In genomic region chr11:72755794-72756285, GRCh38 we compare ENCODE assay signal across 17 cellular contexts. TPM values are rescaled to one million over a fixed set of nuclear protein-coding genes. Genes with fewer than 3 reads are reported as not detected.
DNase-seq lines count a peak whose midpoint lies in the region; ATAC-seq, FAIRE-seq and TF ChIP-seq lines count a peak whose summit lies in the region.
"Had no signal": no experiment of that assay in that cellular context is flagged by ENCODE, and none has a peak within 500 bp of the region (broad histone marks: within the 10 kb centered on the region; RNA-seq: fewer than 3 reads in every experiment).

No MANE protein-coding gene starts in this region.

- FAIRE-seq in HepG2 (lab: Jason Lieb, UNC) = no peak
- FAIRE-seq: H54, K562 had no signal

- TF ChIP-seq POLR2A in HepG2 (IDR thresholded peaks at IDR 0.05; ENCODE audit: insufficient read depth in 1 of 2, low read depth in 2 of 2, low read length in 2 of 2) (0 out of 4 replicates have a peak, but pooled peaks of 1 of the 2 experiments have one; percentile 20), right lobe of liver (IDR thresholded peaks at IDR 0.05) (no peak)

- H3K4me3 ChIP-seq in HepG2 (replicated peaks in 1 of 3; ENCODE audit: insufficient read depth in 1 of 3, low read depth in 2 of 3, low read length in 3 of 3) (no peak overlapping the region), right lobe of liver (no peak overlapping the region)
- H3K4me3 ChIP-seq: K562 had no signal

- 95% methylated on average over 3 of the region's 4 CpGs for WGBS in HepG2 (ENCODE audit: low lambda C conversion rate)
- WGBS in right lobe of liver (ENCODE audit: insufficient coverage, low coverage, low lambda C conversion rate, missing lambda C conversion rate) = 90% methylated on average over 2 of the region's 4 CpGs

- intact Hi-C loops in HepG2 (cut with micrococcal nuclease; ENCODE audit: unreplicated experiment) = no loop called here
- intact Hi-C loops in right lobe of liver (cut with DNase I) = no loop called here

- H3K27me3 ChIP-seq in HepG2 (ENCODE audit: control insufficient read depth in 1 of 2, insufficient read depth in 2 of 2, low read length in 2 of 2) (no peaks in the 10 kb centered on the region; a peak in 1 of 5 replicates), right lobe of liver (no peaks in the 10 kb centered on the region)

- in situ Hi-C loops in HepG2 (cut with HindIII; ENCODE audit: extremely low pct_ligation_motif_present, low pct_unique_long_range_greater_than_20kb) = no loop called here

- H3K9me3 Mint-ChIP-seq in effector memory CD8-positive, alpha-beta T cell = no peaks in the 10 kb centered on the region
- H3K9me3 Mint-ChIP-seq in nephron (no peaks in the 10 kb centered on the region), type B pancreatic cell (no peaks in the 10 kb centered on the region)
- H3K9me3 Mint-ChIP-seq: CD4-positive, alpha-beta memory T cell had no signal

- CTCF ChIA-PET in HepG2 (lab: Yijun Ruan, JAX; ENCODE audit: low intra/inter-chr PET ratio, low total read pairs) = no interaction called here

- DNase-seq in HepG2 (ENCODE audit: low spot score) (no peak), right lobe of liver (no peak), type B pancreatic cell (ENCODE audit: extremely low spot score, unreplicated experiment) (no peak), NCI-H1694 treated with DMSO at 0.1 percent for 48 hours (lab: John Stamatoyannopoulos, UW) (no peak), NCI-H226 (no peak)
- DNase-seq in effector memory CD8-positive, alpha-beta T cell = no peak
- DNase-seq: ACHN; CD4-positive, alpha-beta memory T cell; NCI-H1092; NCI-H187; NCI-H446 treated with DMSO at 0.1 percent for 48 hours; NCI-H774; SK-N-SH had no signal

- H3K27ac ChIP-seq in HepG2 (ENCODE audit: extremely low read length, insufficient read depth, low read length) = no peak overlapping the region
- H3K27ac ChIP-seq in right lobe of liver = no peak overlapping the region

- H3K9me3 ChIP-seq in HepG2 (ENCODE audit: low read length) = no peaks in the 10 kb centered on the region
- H3K9me3 ChIP-seq in right lobe of liver = no peaks in the 10 kb centered on the region
- H3K9me3 ChIP-seq: SK-N-SH had no signal

- H4K20me1 ChIP-seq in HepG2 (ENCODE audit: insufficient read depth, low read length) = 0 out of 2 replicates have a peak, but pooled peaks cover 3% of the 10 kb centered on the region

- H3K36me3 ChIP-seq in HepG2 (replicated peaks in 1 of 2; ENCODE audit: control insufficient read depth in 1 of 2, insufficient read depth in 2 of 2, low read length in 2 of 2) (peaks cover 26 to 53% of the 10 kb centered on the region in 2 experiments), right lobe of liver (peaks cover 0 to 52% (median 24%) of the 10 kb centered on the region in 4 donors)

- no peak overlapping the region for H3K4me2 ChIP-seq in HepG2 (ENCODE audit: low read depth, low read length)
- H3K4me2 ChIP-seq: SK-N-SH had no signal

- H3K4me1 ChIP-seq in HepG2 (ENCODE audit: insufficient read depth, low read length) = peaks cover 23% of the 10 kb centered on the region
- H3K4me1 ChIP-seq in right lobe of liver = peaks cover 0 to 18% (median 6%) of the 10 kb centered on the region in 4 donors

- H3K36me3 Mint-ChIP-seq in effector memory CD8-positive, alpha-beta T cell (ENCODE audit: insufficient read depth) = peaks cover 19% of the 10 kb centered on the region
- H3K36me3 Mint-ChIP-seq in nephron (ENCODE audit: low read depth) (peaks cover 18% of the 10 kb centered on the region), type B pancreatic cell (peaks cover 34% of the 10 kb centered on the region)

- no peaks in the 10 kb centered on the region for H3K27me3 Mint-ChIP-seq in effector memory CD8-positive, alpha-beta T cell
- peaks cover 9% of the 10 kb centered on the region for H3K27me3 Mint-ChIP-seq in nephron (ENCODE audit: low read depth)
- H3K27me3 Mint-ChIP-seq in type B pancreatic cell = no peaks in the 10 kb centered on the region
- H3K27me3 Mint-ChIP-seq: CD4-positive, alpha-beta memory T cell had no signal

- H3K27ac Mint-ChIP-seq in effector memory CD8-positive, alpha-beta T cell = peak overlapping the region; percentile 15 to 35
- H3K27ac Mint-ChIP-seq in nephron = peak overlapping the region in 2 of 3 experiments; percentile 22 to 36
- peak overlapping the region; percentile 89 for H3K27ac Mint-ChIP-seq in type B pancreatic cell

- H3K4me1 Mint-ChIP-seq in effector memory CD8-positive, alpha-beta T cell (ENCODE audit: low read depth in 2 of 2) = peaks cover 20 to 25% of the 10 kb centered on the region in 2 donors
- H3K4me1 Mint-ChIP-seq in nephron = peaks cover 24% of the 10 kb centered on the region
- peaks cover 36% of the 10 kb centered on the region for H3K4me1 Mint-ChIP-seq in type B pancreatic cell (ENCODE audit: unreplicated experiment)

- peaks cover 18% of the 10 kb centered on the region for H3K79me2 ChIP-seq in HepG2 (ENCODE audit: insufficient read depth, low read length)

- ATAC-seq in HepG2 (no peak), right lobe of liver (no peak), GM21619 (IDR thresholded peaks at IDR 0.05; ENCODE audit: unreplicated experiment) (no peak)
- ATAC-seq in effector memory CD8-positive, alpha-beta T cell (replicated peaks) = no peak
- ATAC-seq: K562 had no signal

- no TSS peak for BruUV-seq in HepG2 (replicated peaks; lab: Mats Ljungman, UMichigan)

- H2AFZ ChIP-seq in HepG2 (ENCODE audit: low read length) = no peak overlapping the region

- no peak for TF ChIP-seq RAD21 in HepG2 (CRISPR knock-in tag; IDR thresholded peaks at IDR 0.05)

- TF ChIP-seq CTCF in HepG2 (CRISPR knock-in tag; IDR thresholded peaks at IDR 0.05) (no peak), right lobe of liver (IDR thresholded peaks at IDR 0.05) (no peak), nephron (IDR thresholded peaks at IDR 0.05; ENCODE audit: unreplicated experiment in 3 of 3) (no peak), type B pancreatic cell (conservative IDR thresholded peaks at IDR 0.05) (no peak)

- TF ChIP-seq EP300 in HepG2 (IDR thresholded peaks at IDR 0.05; ENCODE audit: low read depth in 2 of 2, low read length in 2 of 2) (no peak), HepG2 (CRISPR knock-in tag; IDR thresholded peaks at IDR 0.05; ENCODE audit: borderline replicate concordance) (no peak)

- no peak overlapping the region for H3K4me3 Mint-ChIP-seq in effector memory CD8-positive, alpha-beta T cell
- peak overlapping the region in 1 of 3 experiments; percentile 34 for H3K4me3 Mint-ChIP-seq in nephron
- peak overlapping the region; percentile 68 for H3K4me3 Mint-ChIP-seq in type B pancreatic cell

- POLR2A ChIA-PET in HepG2 (lab: Yijun Ruan, JAX) = no interaction called here

- no peak overlapping the region for H3K9ac ChIP-seq in HepG2 (ENCODE audit: insufficient read depth, low read depth, low read length)
- H3K9ac ChIP-seq: SK-N-SH had no signal

RNA-seq across cellular contexts. Expression of gene ARAP1, which starts 3.6 kb away (rescaled TPM):
- total RNA-seq in HepG2 (2016; rRNA removed; fragmentation: Illumina TruSeq; extraction: Trizol) (55.2 and 55.5 TPM in 2 replicates), right lobe of liver (10 to 100 TPM; 32.9 to 76.7 (median 41.2) TPM), type B pancreatic cell (ENCODE audit: low replicate concordance) (80.5 and 149 TPM in 2 replicates)
- 21.9 TPM in 2 replicates for total RNA-seq in HepG2 (2016; cell fraction: cytosol; rRNA removed; fragmentation: Illumina TruSeq; extraction: Trizol; ENCODE audit: low read depth)
- total RNA-seq in HepG2 (2016; cell fraction: insoluble cytoplasmic fraction; rRNA removed; fragmentation: Illumina TruSeq; extraction: Trizol) = 49.1 and 52.3 TPM in 2 replicates
- 15.6 and 18.1 TPM in 2 replicates for total RNA-seq in HepG2 (2016; cell fraction: membrane; rRNA removed; fragmentation: Illumina TruSeq; extraction: Trizol)
- 76.5 and 77.3 TPM in 2 replicates for total RNA-seq in HepG2 (2016; cell fraction: nucleus; rRNA removed; fragmentation: Illumina TruSeq; extraction: Trizol)
- polyA plus RNA-seq in HepG2 (2011; rRNA removed) = 43.2 and 64.0 TPM in 2 replicates
- polyA plus RNA-seq in HepG2 (2011; cell fraction: cytosol; rRNA removed) = 27.5 and 37.2 TPM in 2 replicates
- polyA plus RNA-seq in HepG2 (2011; cell fraction: nucleus; rRNA removed) = 341 and 362 TPM in 2 replicates
- polyA plus RNA-seq in HepG2 (2012) = 33.2 and 39.7 TPM in 2 replicates
- 2.2 and 3.2 TPM in 2 replicates for polyA plus RNA-seq in HepG2 (2016; cell fraction: cytosol; fragmentation: Illumina TruSeq; extraction: Trizol; ENCODE audit: low read depth)
- 40.0 and 49.8 TPM in 2 replicates for polyA plus RNA-seq in HepG2 (2016; cell fraction: insoluble cytoplasmic fraction; fragmentation: Illumina TruSeq; extraction: Trizol; ENCODE audit: low read depth)
- polyA plus RNA-seq in HepG2 (2016; cell fraction: membrane; fragmentation: Illumina TruSeq; extraction: Trizol; ENCODE audit: low read depth) = 5.5 and 6.6 TPM in 2 replicates
- 163 and 180 TPM in 2 replicates for polyA plus RNA-seq in HepG2 (2016; cell fraction: nucleus; fragmentation: Illumina TruSeq; extraction: Trizol; ENCODE audit: insufficient read depth, low read depth)
- 42.6 and 95.7 TPM in 2 replicates for polyA minus RNA-seq in HepG2 (2011; rRNA and poly(A)+ RNA removed; ENCODE audit: low replicate concordance)
- 32.2 and 38.2 TPM in 2 replicates for polyA minus RNA-seq in HepG2 (2011; cell fraction: cytosol; rRNA and poly(A)+ RNA removed)
- polyA minus RNA-seq in HepG2 (2011; cell fraction: nucleus; rRNA and poly(A)+ RNA removed) = 73.1 and 90.3 TPM in 2 replicates

RNA-seq across cellular contexts. Expression of gene STARD10, which starts 38.0 kb away (rescaled TPM):
- total RNA-seq in HepG2 (2016; rRNA removed; fragmentation: Illumina TruSeq; extraction: Trizol) = 248 and 341 TPM in 2 replicates
- total RNA-seq in HepG2 (2016; cell fraction: cytosol; rRNA removed; fragmentation: Illumina TruSeq; extraction: Trizol; ENCODE audit: low read depth) = 1,658 and 1,675 TPM in 2 replicates
- 231 and 367 TPM in 2 replicates for total RNA-seq in HepG2 (2016; cell fraction: insoluble cytoplasmic fraction; rRNA removed; fragmentation: Illumina TruSeq; extraction: Trizol)
- total RNA-seq in HepG2 (2016; cell fraction: membrane; rRNA removed; fragmentation: Illumina TruSeq; extraction: Trizol) = 1,130 and 1,245 TPM in 2 replicates
- total RNA-seq in HepG2 (2016; cell fraction: nucleus; rRNA removed; fragmentation: Illumina TruSeq; extraction: Trizol) = 138 and 147 TPM in 2 replicates
- 260 and 311 TPM in 2 replicates for polyA plus RNA-seq in HepG2 (2011; rRNA removed)
- polyA plus RNA-seq in HepG2 (2011; cell fraction: cytosol; rRNA removed) = 248 and 317 TPM in 2 replicates
- 146 and 149 TPM in 2 replicates for polyA plus RNA-seq in HepG2 (2011; cell fraction: nucleus; rRNA removed)
- polyA plus RNA-seq in HepG2 (2012) = 146 and 179 TPM in 2 replicates
- polyA plus RNA-seq in HepG2 (2016; cell fraction: cytosol; fragmentation: Illumina TruSeq; extraction: Trizol; ENCODE audit: low read depth) = 2,121 and 2,355 TPM in 2 replicates
- polyA plus RNA-seq in HepG2 (2016; cell fraction: insoluble cytoplasmic fraction; fragmentation: Illumina TruSeq; extraction: Trizol; ENCODE audit: low read depth) = 324 and 400 TPM in 2 replicates
- 1,491 and 1,549 TPM in 2 replicates for polyA plus RNA-seq in HepG2 (2016; cell fraction: membrane; fragmentation: Illumina TruSeq; extraction: Trizol; ENCODE audit: low read depth)
- 357 and 378 TPM in 2 replicates for polyA plus RNA-seq in HepG2 (2016; cell fraction: nucleus; fragmentation: Illumina TruSeq; extraction: Trizol; ENCODE audit: insufficient read depth, low read depth)
- 15.4 and 222 TPM in 2 replicates for polyA minus RNA-seq in HepG2 (2011; rRNA and poly(A)+ RNA removed; ENCODE audit: low replicate concordance)
- polyA minus RNA-seq in HepG2 (2011; cell fraction: cytosol; rRNA and poly(A)+ RNA removed) = 77.0 and 88.8 TPM in 2 replicates
- polyA minus RNA-seq in HepG2 (2011; cell fraction: nucleus; rRNA and poly(A)+ RNA removed) = 41.4 and 44.8 TPM in 2 replicates
- 100 to 1,000 TPM; 282 to 525 (median 330) TPM for total RNA-seq in right lobe of liver
- total RNA-seq in type B pancreatic cell (ENCODE audit: low replicate concordance) = 170 and 313 TPM in 2 replicates

RNA-seq across cellular contexts. Expression of gene ATG16L2, which starts 58.4 kb away (rescaled TPM):
- 0.79 and 6.2 TPM in 2 replicates for total RNA-seq in HepG2 (2016; rRNA removed; fragmentation: Illumina TruSeq; extraction: Trizol)
- total RNA-seq in HepG2 (2016; cell fraction: cytosol; rRNA removed; fragmentation: Illumina TruSeq; extraction: Trizol; ENCODE audit: low read depth) = 0.71 and 1.1 TPM in 2 replicates
- 0.88 and 6.5 TPM in 2 replicates for total RNA-seq in HepG2 (2016; cell fraction: insoluble cytoplasmic fraction; rRNA removed; fragmentation: Illumina TruSeq; extraction: Trizol)
- total RNA-seq in HepG2 (2016; cell fraction: membrane; rRNA removed; fragmentation: Illumina TruSeq; extraction: Trizol) = 0.93 and 2.4 TPM in 2 replicates
- 11.6 and 12.0 TPM in 2 replicates for total RNA-seq in HepG2 (2016; cell fraction: nucleus; rRNA removed; fragmentation: Illumina TruSeq; extraction: Trizol)
- 14.8 and 19.3 TPM in 2 replicates for polyA plus RNA-seq in HepG2 (2011; rRNA removed)
- polyA plus RNA-seq in HepG2 (2011; cell fraction: cytosol; rRNA removed) = 2.1 and 3.0 TPM in 2 replicates
- polyA plus RNA-seq in HepG2 (2011; cell fraction: nucleus; rRNA removed) = 251 and 263 TPM in 2 replicates
- 8.2 and 9.1 TPM in 2 replicates for polyA plus RNA-seq in HepG2 (2012)
- 0.28 and 0.58 TPM in 2 replicates for polyA plus RNA-seq in HepG2 (2016; cell fraction: cytosol; fragmentation: Illumina TruSeq; extraction: Trizol; ENCODE audit: low read depth)
- 0.75 and 1.2 TPM in 2 replicates for polyA plus RNA-seq in HepG2 (2016; cell fraction: insoluble cytoplasmic fraction; fragmentation: Illumina TruSeq; extraction: Trizol; ENCODE audit: low read depth)
- 0.56 and 0.72 TPM in 2 replicates for polyA plus RNA-seq in HepG2 (2016; cell fraction: membrane; fragmentation: Illumina TruSeq; extraction: Trizol; ENCODE audit: low read depth)
- 31.9 and 32.0 TPM in 2 replicates for polyA plus RNA-seq in HepG2 (2016; cell fraction: nucleus; fragmentation: Illumina TruSeq; extraction: Trizol; ENCODE audit: insufficient read depth, low read depth)
- 9.4 and 19.0 TPM in 2 replicates for polyA minus RNA-seq in HepG2 (2011; rRNA and poly(A)+ RNA removed; ENCODE audit: low replicate concordance)
- 0.69 and 0.97 TPM in 2 replicates for polyA minus RNA-seq in HepG2 (2011; cell fraction: cytosol; rRNA and poly(A)+ RNA removed)
- 25.1 and 27.8 TPM in 2 replicates for polyA minus RNA-seq in HepG2 (2011; cell fraction: nucleus; rRNA and poly(A)+ RNA removed)
- total RNA-seq in right lobe of liver = 10 to 100 TPM in 5 of 6 experiments, 1 to 10 TPM in 1; 8.6 to 23.8 (median 15.4) TPM
- total RNA-seq in type B pancreatic cell (ENCODE audit: low replicate concordance) = 26.3 and 29.5 TPM in 2 replicates

Comparison
In these comparisons a context has a peak if more than half of its experiments do, and no peak if none do; other contexts are left out.
1. H3K27ac Mint-ChIP-seq: peak in every context shown above with its lines; median percentile 89 in type B pancreatic cell; 29 in nephron; 25 in effector memory CD8-positive, alpha-beta T cell.